Comparison of ENCODE assay signal across 1 cellular context in the genomic region with DNA sequence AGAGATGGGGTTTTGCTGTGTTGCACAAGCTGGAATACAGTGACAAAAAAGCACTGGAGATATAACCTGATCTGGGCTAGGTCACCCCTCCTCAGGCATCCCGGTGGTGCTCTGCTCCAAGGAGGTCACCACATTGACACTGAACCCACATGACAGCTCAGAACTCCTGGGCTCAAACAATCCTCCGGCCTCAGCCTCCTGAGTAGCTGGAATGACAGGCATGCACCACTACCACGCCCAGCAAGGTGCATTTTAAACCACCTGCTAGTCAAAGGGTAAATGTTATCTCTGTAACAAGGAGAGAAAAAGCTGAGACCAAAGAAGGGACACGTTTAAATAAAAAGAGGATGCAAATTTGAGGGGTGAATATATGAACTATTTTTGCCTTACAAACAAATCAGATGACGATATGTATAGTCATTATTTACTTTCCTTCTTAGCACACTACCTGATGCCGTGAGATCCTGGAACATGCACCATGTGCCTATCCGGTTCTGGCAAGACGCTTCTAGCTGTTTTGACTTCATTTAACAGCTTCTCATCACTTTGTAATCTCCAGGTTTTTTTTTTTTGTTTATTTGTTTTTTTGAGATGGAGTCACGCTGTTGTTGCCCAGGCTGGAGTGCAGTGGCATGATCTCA.
A peak's percentile ranks its signal among the peaks of the same experiment; 100 is the strongest.
TF ChIP-seq lines count a peak whose summit lies in the region.

No MANE protein-coding gene starts in this region.

TF ChIP-seq in GM12878, 131 proteins besides CTCF, POLR2A, EP300 and RAD21 (continued from another document):
- TF ChIP-seq, protein P1, sequence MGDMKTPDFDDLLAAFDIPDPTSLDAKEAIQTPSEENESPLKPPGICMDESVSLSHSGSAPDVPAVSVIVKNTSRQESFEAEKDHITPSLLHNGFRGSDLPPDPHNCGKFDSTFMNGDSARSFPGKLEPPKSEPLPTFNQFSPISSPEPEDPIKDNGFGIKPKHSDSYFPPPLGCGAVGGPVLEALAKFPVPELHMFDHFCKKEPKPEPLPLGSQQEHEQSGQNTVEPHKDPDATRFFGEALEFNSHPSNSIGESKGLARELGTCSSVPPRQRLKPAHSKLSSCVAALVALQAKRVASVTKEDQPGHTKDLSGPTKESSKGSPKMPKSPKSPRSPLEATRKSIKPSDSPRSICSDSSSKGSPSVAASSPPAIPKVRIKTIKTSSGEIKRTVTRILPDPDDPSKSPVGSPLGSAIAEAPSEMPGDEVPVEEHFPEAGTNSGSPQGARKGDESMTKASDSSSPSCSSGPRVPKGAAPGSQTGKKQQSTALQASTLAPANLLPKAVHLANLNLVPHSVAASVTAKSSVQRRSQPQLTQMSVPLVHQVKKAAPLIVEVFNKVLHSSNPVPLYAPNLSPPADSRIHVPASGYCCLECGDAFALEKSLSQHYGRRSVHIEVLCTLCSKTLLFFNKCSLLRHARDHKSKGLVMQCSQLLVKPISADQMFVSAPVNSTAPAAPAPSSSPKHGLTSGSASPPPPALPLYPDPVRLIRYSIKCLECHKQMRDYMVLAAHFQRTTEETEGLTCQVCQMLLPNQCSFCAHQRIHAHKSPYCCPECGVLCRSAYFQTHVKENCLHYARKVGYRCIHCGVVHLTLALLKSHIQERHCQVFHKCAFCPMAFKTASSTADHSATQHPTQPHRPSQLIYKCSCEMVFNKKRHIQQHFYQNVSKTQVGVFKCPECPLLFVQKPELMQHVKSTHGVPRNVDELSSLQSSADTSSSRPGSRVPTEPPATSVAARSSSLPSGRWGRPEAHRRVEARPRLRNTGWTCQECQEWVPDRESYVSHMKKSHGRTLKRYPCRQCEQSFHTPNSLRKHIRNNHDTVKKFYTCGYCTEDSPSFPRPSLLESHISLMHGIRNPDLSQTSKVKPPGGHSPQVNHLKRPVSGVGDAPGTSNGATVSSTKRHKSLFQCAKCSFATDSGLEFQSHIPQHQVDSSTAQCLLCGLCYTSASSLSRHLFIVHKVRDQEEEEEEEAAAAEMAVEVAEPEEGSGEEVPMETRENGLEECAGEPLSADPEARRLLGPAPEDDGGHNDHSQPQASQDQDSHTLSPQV (IDR thresholded peaks at IDR 0.05) = no peak
- TF ChIP-seq NR2C2 (IDR thresholded peaks at IDR 0.05; ENCODE audit: borderline replicate concordance, control insufficient read depth, insufficient read length, low read depth) (no peak), GABPA (IDR thresholded peaks at IDR 0.05; ENCODE audit: low read depth) (0 out of 2 replicates have a peak, but pooled peaks have one; percentile 30), ETV6 (conservative IDR thresholded peaks at IDR 0.05 in 1 of 2, IDR thresholded peaks at IDR 0.05 in 1 of 2; ENCODE audit: borderline replicate concordance in 1 of 2, low read depth in 1 of 2) (no peak), NR2C1 (IDR thresholded peaks at IDR 0.05) (no peak), SUZ12 (IDR thresholded peaks at IDR 0.05; ENCODE audit: unreplicated experiment) (no peak), EED (IDR thresholded peaks at IDR 0.05; ENCODE audit: low read depth) (no peak), FOXM1 (IDR thresholded peaks at IDR 0.05; ENCODE audit: low read depth, low read length) (no peak), JUNB (IDR thresholded peaks at IDR 0.05) (peak; percentile 79), CREM (IDR thresholded peaks at IDR 0.05; ENCODE audit: low read depth) (0 out of 2 replicates have a peak, but pooled peaks have one; percentile 10)
- TF ChIP-seq, protein P2, sequence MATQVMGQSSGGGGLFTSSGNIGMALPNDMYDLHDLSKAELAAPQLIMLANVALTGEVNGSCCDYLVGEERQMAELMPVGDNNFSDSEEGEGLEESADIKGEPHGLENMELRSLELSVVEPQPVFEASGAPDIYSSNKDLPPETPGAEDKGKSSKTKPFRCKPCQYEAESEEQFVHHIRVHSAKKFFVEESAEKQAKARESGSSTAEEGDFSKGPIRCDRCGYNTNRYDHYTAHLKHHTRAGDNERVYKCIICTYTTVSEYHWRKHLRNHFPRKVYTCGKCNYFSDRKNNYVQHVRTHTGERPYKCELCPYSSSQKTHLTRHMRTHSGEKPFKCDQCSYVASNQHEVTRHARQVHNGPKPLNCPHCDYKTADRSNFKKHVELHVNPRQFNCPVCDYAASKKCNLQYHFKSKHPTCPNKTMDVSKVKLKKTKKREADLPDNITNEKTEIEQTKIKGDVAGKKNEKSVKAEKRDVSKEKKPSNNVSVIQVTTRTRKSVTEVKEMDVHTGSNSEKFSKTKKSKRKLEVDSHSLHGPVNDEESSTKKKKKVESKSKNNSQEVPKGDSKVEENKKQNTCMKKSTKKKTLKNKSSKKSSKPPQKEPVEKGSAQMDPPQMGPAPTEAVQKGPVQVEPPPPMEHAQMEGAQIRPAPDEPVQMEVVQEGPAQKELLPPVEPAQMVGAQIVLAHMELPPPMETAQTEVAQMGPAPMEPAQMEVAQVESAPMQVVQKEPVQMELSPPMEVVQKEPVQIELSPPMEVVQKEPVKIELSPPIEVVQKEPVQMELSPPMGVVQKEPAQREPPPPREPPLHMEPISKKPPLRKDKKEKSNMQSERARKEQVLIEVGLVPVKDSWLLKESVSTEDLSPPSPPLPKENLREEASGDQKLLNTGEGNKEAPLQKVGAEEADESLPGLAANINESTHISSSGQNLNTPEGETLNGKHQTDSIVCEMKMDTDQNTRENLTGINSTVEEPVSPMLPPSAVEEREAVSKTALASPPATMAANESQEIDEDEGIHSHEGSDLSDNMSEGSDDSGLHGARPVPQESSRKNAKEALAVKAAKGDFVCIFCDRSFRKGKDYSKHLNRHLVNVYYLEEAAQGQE (IDR thresholded peaks at IDR 0.05; ENCODE audit: low read depth, low read length) = no peak
